In the genomic region with DNA sequence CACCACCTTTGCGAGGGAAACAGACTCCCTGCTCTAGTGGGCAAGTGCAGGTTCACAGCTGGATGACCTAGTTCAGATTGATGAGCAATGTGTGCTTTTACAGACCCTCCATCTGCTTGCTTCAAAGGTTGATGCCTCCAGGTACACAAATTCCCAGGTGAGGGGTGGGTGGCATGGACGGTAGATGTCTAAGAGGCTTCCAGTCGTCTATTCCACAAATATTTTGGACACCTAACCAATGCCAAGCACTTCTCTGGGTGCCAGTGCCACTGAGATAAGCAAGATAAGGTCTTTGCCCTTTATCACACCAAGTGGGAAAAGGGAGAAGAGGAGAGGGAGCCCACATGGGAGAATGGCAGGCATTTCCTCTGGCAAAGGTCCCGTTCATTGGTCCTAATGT, we compare ENCODE assay signal across 29 cellular contexts.
"Had no signal": no experiment of that assay in that cellular context is flagged by ENCODE, and none has a peak within 500 bp of the region (broad histone marks: within the 10 kb centered on the region; RNA-seq: fewer than 3 reads in every experiment).

No MANE protein-coding gene starts in this region.

- H3K9me3 Mint-ChIP-seq: immature natural killer cell; natural killer cell treated with Interleukin-12 subunit alpha and Interleukin-12 subunit beta and Interleukin-15 and Interleukin-18, amount 100 ng/mL, for 72 hours; stimulated activated naive CD8-positive, alpha-beta T cell treated with anti-CD3 and anti-CD28 coated beads, Interleukin-15, Interleukin-2, amounts not matched to agents 100 ng/mL and 50 ng/mL, for 24 hours had no signal

- H3K27me3 ChIP-seq: heart left ventricle, left lung, pancreas, suprapubic skin, tibial nerve, upper lobe of right lung, uterus had no signal

- H3K36me3 ChIP-seq: heart left ventricle, left lung, lower lobe of right lung, pancreas, prostate gland, suprapubic skin, thoracic aorta, tibial nerve, upper lobe of right lung, uterus had no signal

- H3K4me3 Mint-ChIP-seq: immature natural killer cell; naive thymus-derived CD4-positive, alpha-beta T cell; natural killer cell treated with Interleukin-12 subunit alpha and Interleukin-12 subunit beta and Interleukin-15 and Interleukin-18, amount 100 ng/mL, for 72 hours; stimulated activated naive CD8-positive, alpha-beta T cell treated with anti-CD3 and anti-CD28 coated beads, Interleukin-15, Interleukin-2, amounts not matched to agents 100 ng/mL and 50 ng/mL, for 24 hours had no signal

- H3K4me3 ChIP-seq: heart left ventricle, left lung, lower lobe of right lung, mucosa of descending colon, pancreas, prostate gland, skin epidermis, suprapubic skin, thoracic aorta, tibial nerve, upper lobe of right lung, uterus had no signal

- DNase-seq: heart left ventricle; hypothalamus; immature natural killer cell; kidney; left colon; left lung; lower lobe of right lung; mammary epithelial cell; midbrain; mucosa of descending colon; naive thymus-derived CD4-positive, alpha-beta T cell; pancreas; retina; right cardiac atrium; stimulated activated CD4-positive, alpha-beta T cell treated with anti-CD3 and anti-CD28 coated beads, Interleukin-12 subunit alpha, Interleukin-12 subunit beta, amount 100 ng/mL, for 4 hours; stimulated activated CD4-positive, alpha-beta T cell treated with anti-CD3 and anti-CD28 coated beads, Interleukin-15, amount 100 ng/mL, for 24 hours; stimulated activated CD4-positive, alpha-beta T cell treated with anti-CD3 and anti-CD28 coated beads, Interleukin-2, amount 100 ng/mL, for 24 hours; stimulated activated CD4-positive, alpha-beta T cell treated with anti-CD3 and anti-CD28 coated beads, Interleukin-4, amount 100 ng/mL, for 1 hour; stimulated activated naive CD4-positive, alpha-beta T cell; upper lobe of right lung; uterus had no signal

- H3K27ac ChIP-seq: heart left ventricle, left lung, lower lobe of right lung, pancreas, prostate gland, skin epidermis, suprapubic skin, thoracic aorta, tibial nerve, upper lobe of right lung, uterus had no signal

- H3K4me1 Mint-ChIP-seq: immature natural killer cell; naive thymus-derived CD4-positive, alpha-beta T cell had no signal

- H3K9me3 ChIP-seq: heart left ventricle, left lung, lower lobe of right lung, mucosa of descending colon, pancreas, prostate gland, suprapubic skin, thoracic aorta, tibial nerve, upper lobe of right lung, uterus had no signal

- H3K36me3 Mint-ChIP-seq: immature natural killer cell; naive thymus-derived CD4-positive, alpha-beta T cell; natural killer cell treated with Interleukin-12 subunit alpha and Interleukin-12 subunit beta and Interleukin-15 and Interleukin-18, amount 100 ng/mL, for 72 hours had no signal

- H3K27ac Mint-ChIP-seq: immature natural killer cell; naive thymus-derived CD4-positive, alpha-beta T cell; natural killer cell treated with Interleukin-12 subunit alpha and Interleukin-12 subunit beta and Interleukin-15 and Interleukin-18, amount 100 ng/mL, for 72 hours; stimulated activated naive CD8-positive, alpha-beta T cell treated with anti-CD3 and anti-CD28 coated beads, Interleukin-15, Interleukin-2, amounts not matched to agents 100 ng/mL and 50 ng/mL, for 24 hours had no signal

- H3K27me3 Mint-ChIP-seq: stimulated activated naive CD8-positive, alpha-beta T cell treated with anti-CD3 and anti-CD28 coated beads, Interleukin-15, Interleukin-2, amounts not matched to agents 100 ng/mL and 50 ng/mL, for 24 hours had no signal

- H3K4me1 ChIP-seq: heart left ventricle, left lung, lower lobe of right lung, pancreas, prostate gland, suprapubic skin, tibial nerve, upper lobe of right lung, uterus had no signal

- ATAC-seq: heart left ventricle; left colon; left lung; lower lobe of right lung; mucosa of descending colon; naive thymus-derived CD4-positive, alpha-beta T cell; natural killer cell treated with Interleukin-12 subunit alpha and Interleukin-12 subunit beta and Interleukin-15 and Interleukin-18, amount 100 ng/mL, for 72 hours; pancreas; right cardiac atrium; sciatic nerve; upper lobe of right lung had no signal
